2 cellular contexts compared by ENCODE assay signal in the genomic region with DNA sequence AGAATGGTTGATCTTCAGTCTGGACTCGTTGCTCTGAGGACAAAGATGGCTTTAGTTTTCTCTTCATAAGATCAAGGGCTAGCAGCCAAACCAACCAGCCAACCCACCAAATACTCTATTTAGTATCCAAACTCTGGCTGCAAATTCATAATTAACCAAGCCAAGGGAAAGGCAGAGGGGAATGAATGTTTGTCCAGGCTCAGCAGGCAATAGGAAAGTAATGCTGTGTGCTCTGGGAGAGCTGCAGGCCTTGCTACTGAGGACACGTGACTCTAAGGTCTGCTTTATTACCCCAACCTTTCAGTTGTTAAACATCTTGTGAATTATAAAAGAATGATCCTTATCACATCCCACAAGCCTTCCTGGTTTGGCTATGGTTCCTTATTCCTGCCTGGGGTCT.
TF ChIP-seq lines count a peak whose summit lies in the region.

No MANE protein-coding gene starts in this region.

TF ChIP-seq in IMR-90, 13 proteins besides CTCF, POLR2A, EP300 and RAD21:
- TF ChIP-seq MXI1 (IDR thresholded peaks at IDR 0.05; ENCODE audit: borderline replicate concordance, low read depth, low read length) (no peak), NFE2L2 (IDR thresholded peaks at IDR 0.05; ENCODE audit: low read depth, low read length) (no peak), RFX5 (IDR thresholded peaks at IDR 0.05; ENCODE audit: low read depth, low read length) (no peak), SMC3 (IDR thresholded peaks at IDR 0.05; ENCODE audit: low read depth, low read length) (no peak), CHD1 (IDR thresholded peaks at IDR 0.05; ENCODE audit: low read depth, low read length) (no peak), MAFK (IDR thresholded peaks at IDR 0.05; ENCODE audit: low read depth, low read length) (no peak), BHLHE40 (IDR thresholded peaks at IDR 0.05; ENCODE audit: low read depth, low read length) (no peak), CEBPB (IDR thresholded peaks at IDR 0.05; ENCODE audit: low read depth, low read length) (no peak)
- TF ChIP-seq, protein P1, sequence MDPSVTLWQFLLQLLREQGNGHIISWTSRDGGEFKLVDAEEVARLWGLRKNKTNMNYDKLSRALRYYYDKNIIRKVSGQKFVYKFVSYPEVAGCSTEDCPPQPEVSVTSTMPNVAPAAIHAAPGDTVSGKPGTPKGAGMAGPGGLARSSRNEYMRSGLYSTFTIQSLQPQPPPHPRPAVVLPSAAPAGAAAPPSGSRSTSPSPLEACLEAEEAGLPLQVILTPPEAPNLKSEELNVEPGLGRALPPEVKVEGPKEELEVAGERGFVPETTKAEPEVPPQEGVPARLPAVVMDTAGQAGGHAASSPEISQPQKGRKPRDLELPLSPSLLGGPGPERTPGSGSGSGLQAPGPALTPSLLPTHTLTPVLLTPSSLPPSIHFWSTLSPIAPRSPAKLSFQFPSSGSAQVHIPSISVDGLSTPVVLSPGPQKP (IDR thresholded peaks at IDR 0.05; ENCODE audit: borderline replicate concordance, low read depth, low read length) = no peak
- TF ChIP-seq, protein P2, sequence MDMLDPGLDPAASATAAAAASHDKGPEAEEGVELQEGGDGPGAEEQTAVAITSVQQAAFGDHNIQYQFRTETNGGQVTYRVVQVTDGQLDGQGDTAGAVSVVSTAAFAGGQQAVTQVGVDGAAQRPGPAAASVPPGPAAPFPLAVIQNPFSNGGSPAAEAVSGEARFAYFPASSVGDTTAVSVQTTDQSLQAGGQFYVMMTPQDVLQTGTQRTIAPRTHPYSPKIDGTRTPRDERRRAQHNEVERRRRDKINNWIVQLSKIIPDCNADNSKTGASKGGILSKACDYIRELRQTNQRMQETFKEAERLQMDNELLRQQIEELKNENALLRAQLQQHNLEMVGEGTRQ (IDR thresholded peaks at IDR 0.05; ENCODE audit: low read depth, low read length) = no peak
TF ChIP-seq in IMR-90: peak in this region for 0.

TF ChIP-seq in GM12878, 131 proteins besides CTCF, POLR2A, EP300 and RAD21:
- no peak for TF ChIP-seq CBX3 (IDR thresholded peaks at IDR 0.05; ENCODE audit: borderline replicate concordance, low read depth)
- TF ChIP-seq, protein P3, sequence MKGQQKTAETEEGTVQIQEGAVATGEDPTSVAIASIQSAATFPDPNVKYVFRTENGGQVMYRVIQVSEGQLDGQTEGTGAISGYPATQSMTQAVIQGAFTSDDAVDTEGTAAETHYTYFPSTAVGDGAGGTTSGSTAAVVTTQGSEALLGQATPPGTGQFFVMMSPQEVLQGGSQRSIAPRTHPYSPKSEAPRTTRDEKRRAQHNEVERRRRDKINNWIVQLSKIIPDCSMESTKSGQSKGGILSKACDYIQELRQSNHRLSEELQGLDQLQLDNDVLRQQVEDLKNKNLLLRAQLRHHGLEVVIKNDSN (IDR thresholded peaks at IDR 0.05; ENCODE audit: borderline replicate concordance, extremely low read length, insufficient read depth, low read depth, low read length) = peak; percentile 4
